In genomic region chr12:120922279-120922678, GRCh38 we compare ENCODE assay signal across 28 cellular contexts. TPM values are rescaled to one million over a fixed set of nuclear protein-coding genes. Genes with fewer than 3 reads are reported as not detected.
"Had no signal": no experiment of that assay in that cellular context is flagged by ENCODE, and none has a peak within 500 bp of the region (broad histone marks: within the 10 kb centered on the region; RNA-seq: fewer than 3 reads in every experiment).

No MANE protein-coding gene starts in this region.

- DNase-seq: activated B cell treated with CpG ODN at 0.5 μM for 24 hours; activated CD4-positive, alpha-beta T cell treated with anti-CD3 and anti-CD28 coated beads for 1 hour; activated CD4-positive, alpha-beta T cell treated with anti-CD3 and anti-CD28 coated beads, Interleukin-2, amount 10 ng/mL, durations not matched to agents 24 days and 14 days; activated CD4-positive, alpha-beta T cell treated with anti-CD3 and anti-CD28 coated beads, Interleukin-2, amount 50 U/mL, for 48 hours; activated CD8-positive, alpha-beta memory T cell treated with anti-CD3 and anti-CD28 coated beads, Interleukin-2, amount 10 ng/mL, durations not matched to agents 7 days and 5 days; activated gamma-delta T cell; activated naive CD4-positive, alpha-beta T cell treated with anti-CD3 and anti-CD28 coated beads, Interleukin-2, amount 10 ng/mL, durations not matched to agents 7 days and 5 days; activated naive CD8-positive, alpha-beta T cell treated with anti-CD3 and anti-CD28 coated beads for 36 hours; activated T-cell treated with anti-CD3 and anti-CD28 coated beads, Interleukin-2, amount 50 U/mL, for 48 hours; brain microvascular endothelial cell; KG1; NCI-H1048; NCI-H146; NCI-H1930; NCI-H2171 treated with DMSO at 0.1 percent for 48 hours; NCI-H226; NCI-H526 treated with DMSO at 0.1 percent for 48 hours; NCI-H82; Right ventricle myocardium superior; SW 1271 had no signal

- H3K27me3 ChIP-seq: brain microvascular endothelial cell, cardiac muscle cell, Peyer's patch, SJSA1 had no signal

- H3K4me1 ChIP-seq: Peyer's patch, SJSA1 had no signal

- H3K4me3 ChIP-seq: cardiac muscle cell, Peyer's patch, SJSA1 had no signal

- ATAC-seq: activated CD8-positive, alpha-beta memory T cell treated with anti-CD3 and anti-CD28 coated beads, Interleukin-2, amount 10 ng/mL, durations not matched to agents 7 days and 5 days; activated T-helper 17 cell treated with anti-CD3 and anti-CD28 coated beads, Interleukin-2, amount 50 U/mL, for 72 hours; SK-N-SH treated with all-trans-retinoic acid at 6 μM for 48 hours had no signal

- H3K36me3 ChIP-seq: brain microvascular endothelial cell, cardiac muscle cell, Peyer's patch, SJSA1 had no signal

- H3K27ac ChIP-seq: brain microvascular endothelial cell, cardiac muscle cell, Peyer's patch, RWPE1, SJSA1 had no signal

RNA-seq across cellular contexts. Expression of gene HNF1A, which starts 56.1 kb away (rescaled TPM):
- total RNA-seq: activated B cell treated with CpG ODN at 0.5 μM for 24 hours; activated CD4-positive, alpha-beta T cell treated with anti-CD3 and anti-CD28 coated beads, Interleukin-2, amount 10 ng/mL, durations not matched to agents 24 days and 14 days; activated CD8-positive, alpha-beta memory T cell treated with anti-CD3 and anti-CD28 coated beads, Interleukin-2, amount 10 ng/mL, durations not matched to agents 7 days and 5 days; activated naive CD8-positive, alpha-beta T cell treated with anti-CD3 and anti-CD28 coated beads for 36 hours; activated T-helper 17 cell treated with anti-CD3 and anti-CD28 coated beads, Interleukin-2, amount 50 U/mL, for 72 hours; cardiac muscle cell; M059J; NCI-H460; Right ventricle myocardium superior; SJSA1 had no signal
